11 cellular contexts compared by ENCODE assay signal in the genomic region with DNA sequence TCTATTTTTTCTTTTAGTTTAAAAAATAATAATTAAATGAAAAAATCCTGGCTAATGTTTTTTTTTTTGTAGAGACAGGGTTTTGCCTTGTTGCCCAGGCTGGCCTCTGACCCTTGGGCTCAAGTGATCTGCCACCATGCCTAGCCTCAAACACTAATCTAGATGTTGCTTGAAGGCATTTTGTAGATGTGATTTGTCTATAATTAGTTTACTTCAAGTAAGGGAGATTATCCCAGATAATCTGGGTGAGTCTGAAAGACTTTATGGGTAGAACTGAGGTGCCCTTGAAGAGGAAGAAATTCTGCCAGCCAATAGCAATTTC. TPM values are rescaled to one million over a fixed set of nuclear protein-coding genes. Genes with fewer than 3 reads are reported as not detected.
A peak's percentile ranks its signal among the peaks of the same experiment; 100 is the strongest.
DNase-seq lines count a peak whose midpoint lies in the region; ATAC-seq and TF ChIP-seq lines count a peak whose summit lies in the region.
"Had no signal": no experiment of that assay in that cellular context is flagged by ENCODE, and none has a peak within 500 bp of the region (broad histone marks: within the 10 kb centered on the region; RNA-seq: fewer than 3 reads in every experiment).

No MANE protein-coding gene starts in this region.

- TF ChIP-seq CTCF in KMS-11 (conservative IDR thresholded peaks at IDR 0.05; ENCODE audit: low read depth, low read length), result no peak
- no peak for TF ChIP-seq CTCF in fibroblast of villous mesenchyme (IDR thresholded peaks at IDR 0.05; ENCODE audit: insufficient read depth, low read depth, low read length)
- TF ChIP-seq CTCF in prostate gland (IDR thresholded peaks at IDR 0.05), result no peak

- H3K4me1 ChIP-seq in KMS-11 (ENCODE audit: low read depth, poor library complexity, severe bottlenecking), result no peaks in the 10 kb centered on the region
- H3K4me1 ChIP-seq in prostate gland (replicated peaks), result no peaks in the 10 kb centered on the region

- no peak for TF ChIP-seq POLR2A in prostate gland (IDR thresholded peaks at IDR 0.05)

- DNase-seq in NCI-H82 (lab: John Stamatoyannopoulos, UW) (peak; percentile 87), fibroblast of villous mesenchyme (ENCODE audit: low read depth) (peak; percentile 10), prostate gland (ENCODE audit: low spot score) (no peak), occipital lobe (lab: John Stamatoyannopoulos, UW) (no peak)
- DNase-seq: DMS53, GF-D8, GM23248 had no signal

- H3K79me2 ChIP-seq in KMS-11 (ENCODE audit: insufficient read depth, low read depth), result no peaks in the 10 kb centered on the region

- no peak for ATAC-seq in GM18517 (IDR thresholded peaks at IDR 0.05; ENCODE audit: unreplicated experiment)

- H3K4me3 ChIP-seq in KMS-11 (IDR thresholded peaks at IDR 0.05; ENCODE audit: insufficient read depth, low read depth, low read length), result no peak overlapping the region
- H3K4me3 ChIP-seq in fibroblast of villous mesenchyme (ENCODE audit: low read depth, low read length), result no peak overlapping the region
- no peak overlapping the region for H3K4me3 ChIP-seq in prostate gland
- H3K4me3 ChIP-seq: A549, BLaER1 had no signal

- H3K36me3 ChIP-seq in KMS-11 (ENCODE audit: insufficient read depth), result no peaks in the 10 kb centered on the region
- no peaks in the 10 kb centered on the region for H3K36me3 ChIP-seq in prostate gland
- H3K36me3 ChIP-seq: BLaER1 had no signal

- no peaks in the 10 kb centered on the region for H4K20me1 ChIP-seq in KMS-11 (ENCODE audit: insufficient read depth)
- H4K20me1 ChIP-seq: BLaER1 had no signal

- H3K9ac ChIP-seq in KMS-11, result no peak overlapping the region
- H3K9ac ChIP-seq: BLaER1 had no signal

- H3K9me3 ChIP-seq in prostate gland, result no peaks in the 10 kb centered on the region
- H3K9me3 ChIP-seq: A549, BLaER1 had no signal

- H2AFZ ChIP-seq in KMS-11 (ENCODE audit: low read depth), result peak overlapping the region; percentile 92

- H3K27ac ChIP-seq in KMS-11 (no peak overlapping the region), prostate gland (no peak overlapping the region)
- H3K27ac ChIP-seq: BLaER1, GM23248 had no signal

- H3K4me2 ChIP-seq in KMS-11, result no peak overlapping the region

- intact Hi-C loops in prostate gland (cut with DNase I), result loop anchor here (2.0 to 5.0 kb wide), 2 partner anchors 136 to 440 kb away; no protein-coding TSS in a partner anchor

- H3K27me3 ChIP-seq in KMS-11 (ENCODE audit: insufficient read depth, low read depth) (no peaks in the 10 kb centered on the region), prostate gland (replicated peaks; ENCODE audit: insufficient read depth) (no peaks in the 10 kb centered on the region)
- H3K27me3 ChIP-seq: BLaER1 had no signal

RNA-seq across cellular contexts. Expression of a gene that starts 38.6 kb away (rescaled TPM):
- 160 and 174 TPM in 2 replicates for total RNA-seq in fibroblast of villous mesenchyme
- total RNA-seq in prostate gland, result 10 to 100 TPM; 59.8 to 79.4 TPM
- total RNA-seq in occipital lobe, result 454 TPM

Comparison
In these comparisons a context has a peak if more than half of its experiments do, and no peak if none do; other contexts are left out.
1. DNase-seq: peak in NCI-H82 (single experiment) and fibroblast of villous mesenchyme (single experiment); none in prostate gland (single experiment) and occipital lobe (single experiment).